Comparison of ENCODE assay signal across 18 cellular contexts in genomic region chr9:85994191-85994590, GRCh38.
"Had no signal": no experiment of that assay in that cellular context is flagged by ENCODE, and none has a peak within 500 bp of the region (broad histone marks: within the 10 kb centered on the region; RNA-seq: fewer than 3 reads in every experiment).

No MANE protein-coding gene starts in this region.

- H3K4me1 ChIP-seq: breast epithelium, esophagus muscularis mucosa, gastrocnemius medialis, left ventricle myocardium inferior, suprapubic skin, tibial artery had no signal

- H3K4me3 ChIP-seq: breast epithelium, esophagus muscularis mucosa, gastrocnemius medialis, left ventricle myocardium inferior, suprapubic skin, tibial artery had no signal

- H3K9me3 ChIP-seq: breast epithelium, esophagus muscularis mucosa, gastrocnemius medialis, left ventricle myocardium inferior, neutrophil, suprapubic skin, tibial artery had no signal

- DNase-seq: activated CD4-positive, alpha-beta T cell treated with anti-CD3 and anti-CD28 coated beads for 4 hours; activated CD4-positive, alpha-beta T cell treated with anti-CD3 and anti-CD28 coated beads, Interleukin-2, amount 50 U/mL, for 4 hours; activated CD8-positive, alpha-beta memory T cell treated with anti-CD3 and anti-CD28 coated beads for 24 hours; activated effector memory CD4-positive, alpha-beta T cell treated with Interleukin-2 at 50 U/mL for 16 hours; activated naive CD4-positive, alpha-beta T cell treated with anti-CD3 and anti-CD28 coated beads, Interleukin-2, amount 10 ng/mL, durations not matched to agents 7 days and 5 days; central memory CD4-positive, alpha-beta T cell; gastrocnemius medialis; glutamatergic neuron; islet precursor cell; left ventricle myocardium inferior; stimulated activated CD4-positive, alpha-beta T cell treated with anti-CD3 and anti-CD28 coated beads, Interleukin-15, amount 100 ng/mL, for 24 hours; stimulated activated CD4-positive, alpha-beta T cell treated with anti-CD3 and anti-CD28 coated beads, Interleukin-2, amount 100 ng/mL, for 24 hours; stimulated activated naive B cell treated with anti-CD40 and anti-IgM and Interleukin-4, amounts not matched to agents 10 μg/mL and 1 μg/mL and 100 μg/mL, for 72 hours; tibial artery had no signal

- H3K36me3 ChIP-seq: breast epithelium had no signal

- H3K27me3 ChIP-seq: breast epithelium, esophagus muscularis mucosa, gastrocnemius medialis, neutrophil, suprapubic skin, tibial artery had no signal
